8 cellular contexts compared by ENCODE assay signal in the genomic region with DNA sequence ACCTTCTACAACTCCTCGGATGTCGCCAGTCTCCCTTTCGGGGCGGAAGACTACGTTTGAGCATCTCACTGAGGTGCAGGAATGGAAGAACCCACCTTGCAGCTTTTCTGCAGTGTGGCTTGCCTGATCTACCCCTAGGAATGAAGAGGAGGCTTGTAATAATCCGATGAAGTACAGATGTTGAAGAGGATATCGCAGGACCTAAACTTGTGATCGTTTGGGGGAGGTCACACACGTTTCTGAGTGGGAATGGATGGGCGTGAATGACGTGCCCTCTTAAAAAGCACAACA. TPM values are rescaled to one million over a fixed set of nuclear protein-coding genes. Genes with fewer than 3 reads are reported as not detected.
DNase-seq lines count a peak whose midpoint lies in the region; ATAC-seq and TF ChIP-seq lines count a peak whose summit lies in the region.

No MANE protein-coding gene starts in this region.

- intact Hi-C loops in CD4-positive, alpha-beta T cell (cut with DNase I, micrococcal nuclease): loop anchor here in 1 of 2 experiments (5.0 to 10.0 kb wide), 5 partner anchors 45 to 793 kb away; a partner anchor contains a TSS

- no peak for TF ChIP-seq CTCF in CD4-positive, alpha-beta T cell (IDR thresholded peaks at IDR 0.05)
- TF ChIP-seq CTCF in HFFc6 (IDR thresholded peaks at IDR 0.05) (no peak), WTC11 (IDR thresholded peaks at IDR 0.05) (no peak), gastroesophageal sphincter (IDR thresholded peaks at IDR 0.05) (no peak), smooth muscle cell (IDR thresholded peaks at IDR 0.05; ENCODE audit: borderline replicate concordance, insufficient read depth, poor library complexity, severe bottlenecking) (no peak)

- H3K4me2 ChIP-seq in smooth muscle cell: peak overlapping the region; percentile 94

- peaks cover 52% of the 10 kb centered on the region for H4K20me1 ChIP-seq in smooth muscle cell (ENCODE audit: low read depth)

- H3K9ac ChIP-seq in smooth muscle cell (ENCODE audit: low read depth): peak overlapping the region; percentile 91

- peak overlapping the region; percentile 85 for H3K27ac Mint-ChIP-seq in CD4-positive, alpha-beta T cell
- H3K27ac Mint-ChIP-seq in HFFc6 (peak overlapping the region; percentile 68), WTC11 (peak overlapping the region; percentile 69)

- H3K9me3 Mint-ChIP-seq in CD4-positive, alpha-beta T cell: no peaks in the 10 kb centered on the region
- H3K9me3 Mint-ChIP-seq in HFFc6 (no peaks in the 10 kb centered on the region), WTC11 (no peaks in the 10 kb centered on the region)

- no peaks in the 10 kb centered on the region for H3K27me3 ChIP-seq in CD4-positive, alpha-beta T cell (ENCODE audit: control insufficient read depth, insufficient read depth, low read length)
- H3K27me3 ChIP-seq in gastroesophageal sphincter: no peaks in the 10 kb centered on the region
- H3K27me3 ChIP-seq in smooth muscle cell (ENCODE audit: low read depth): no peaks in the 10 kb centered on the region

- ATAC-seq in CD4-positive, alpha-beta T cell (ENCODE audit: poor library complexity): peak; percentile 30
- peak; percentile 3; the same call in 1 of the 2 replicates for ATAC-seq in WTC11
- no peak for ATAC-seq in gastroesophageal sphincter
- no peak for ATAC-seq in HG03442 (IDR thresholded peaks at IDR 0.05; ENCODE audit: unreplicated experiment)
- ATAC-seq in GM18867 (IDR thresholded peaks at IDR 0.05; ENCODE audit: unreplicated experiment): no peak

- H3K4me3 Mint-ChIP-seq in CD4-positive, alpha-beta T cell: peak overlapping the region; percentile 96
- H3K4me3 Mint-ChIP-seq in HFFc6 (peak overlapping the region; percentile 89), WTC11 (peak overlapping the region; percentile 87)

- peak overlapping the region; percentile 64 for H3K27ac ChIP-seq in CD4-positive, alpha-beta T cell (ENCODE audit: low read depth, low read length)
- H3K27ac ChIP-seq in gastroesophageal sphincter: peak overlapping the region; percentile 85 to 99 (median 95)
- H3K27ac ChIP-seq in smooth muscle cell (ENCODE audit: low read depth): peak overlapping the region; percentile 91

- TF ChIP-seq POLR2A in gastroesophageal sphincter (IDR thresholded peaks at IDR 0.05): no peak

- WGBS in gastroesophageal sphincter (ENCODE audit: low coverage in 1 of 2), 2 donors: 0 to 2% methylated on average over 9 to 10 of the region's 11 CpGs
- 1% methylated on average over 11 of the region's 11 CpGs for WGBS in smooth muscle cell (ENCODE audit: low lambda C conversion rate)

- CTCF ChIA-PET in CD4-positive, alpha-beta T cell (lab: Charles Lee): no interaction called here
- CTCF ChIA-PET in WTC11 (lab: Charles Lee): no interaction called here

- H2AFZ ChIP-seq in smooth muscle cell (ENCODE audit: low read depth): peak overlapping the region; percentile 97

- H3K79me2 ChIP-seq in smooth muscle cell (ENCODE audit: low read depth): peaks cover 54% of the 10 kb centered on the region

- peaks cover 85% of the 10 kb centered on the region for H3K4me1 Mint-ChIP-seq in CD4-positive, alpha-beta T cell (ENCODE audit: low read depth)
- H3K4me1 Mint-ChIP-seq in HFFc6 (ENCODE audit: low read depth): peaks cover 43% of the 10 kb centered on the region
- peaks cover 44% of the 10 kb centered on the region for H3K4me1 Mint-ChIP-seq in WTC11

- no peaks in the 10 kb centered on the region for H3F3A ChIP-seq in smooth muscle cell (ENCODE audit: low read depth)

- POLR2A ChIA-PET in CD4-positive, alpha-beta T cell (lab: Charles Lee): interaction anchor here (0.9 to 1.9 kb wide), 13 partner anchors 9 to 1773 kb away, joined by 3 to 22 read pairs (median 4); a partner anchor contains a TSS
- POLR2A ChIA-PET in WTC11 (lab: Charles Lee): no interaction called here

- H3K36me3 ChIP-seq in gastroesophageal sphincter: no peaks in the 10 kb centered on the region
- no peaks in the 10 kb centered on the region for H3K36me3 ChIP-seq in smooth muscle cell (ENCODE audit: low read depth)

- no peak for TF ChIP-seq EP300 in gastroesophageal sphincter (IDR thresholded peaks at IDR 0.05)

- H3K36me3 Mint-ChIP-seq in CD4-positive, alpha-beta T cell (ENCODE audit: low read depth): peaks cover 19% of the 10 kb centered on the region
- H3K36me3 Mint-ChIP-seq in HFFc6 (ENCODE audit: low read depth): no peaks in the 10 kb centered on the region
- H3K36me3 Mint-ChIP-seq in WTC11: no peaks in the 10 kb centered on the region

- no peaks in the 10 kb centered on the region for H3K27me3 Mint-ChIP-seq in CD4-positive, alpha-beta T cell
- H3K27me3 Mint-ChIP-seq in HFFc6 (ENCODE audit: insufficient read depth) (peaks cover 2% of the 10 kb centered on the region), WTC11 (ENCODE audit: low read depth) (0 out of 2 replicates have a peak, but pooled peaks cover 5% of the 10 kb centered on the region)

- H3K4me3 ChIP-seq in gastroesophageal sphincter: peak overlapping the region; percentile 81 to 94
- peak overlapping the region; percentile 90 for H3K4me3 ChIP-seq in smooth muscle cell

- peak in 4 of 10 experiments; percentile 12 to 21 (median 16) for DNase-seq in CD4-positive, alpha-beta T cell
- DNase-seq in HFFc6 (no peak), WTC11 (ENCODE audit: low spot score) (no peak), smooth muscle cell (lab: John Stamatoyannopoulos, UW; ENCODE audit: unreplicated experiment) (no peak), NCI-H345 treated with DMSO at 0.1 percent for 48 hours (lab: John Stamatoyannopoulos, UW; ENCODE audit: unreplicated experiment) (no peak)

- H3K4me1 ChIP-seq in gastroesophageal sphincter: peaks cover 4 to 62% (median 21%) of the 10 kb centered on the region in 3 donors
- H3K4me1 ChIP-seq in smooth muscle cell (ENCODE audit: low read depth): peaks cover 44% of the 10 kb centered on the region

- no peaks in the 10 kb centered on the region for H3K9me3 ChIP-seq in CD4-positive, alpha-beta T cell (ENCODE audit: control insufficient read depth, low read length)
- no peaks in the 10 kb centered on the region for H3K9me3 ChIP-seq in gastroesophageal sphincter
- no peaks in the 10 kb centered on the region for H3K9me3 ChIP-seq in smooth muscle cell (replicated peaks; ENCODE audit: low read depth)

TF ChIP-seq in WTC11, 78 proteins besides CTCF, POLR2A, EP300 and RAD21:
- TF ChIP-seq, protein P1, sequence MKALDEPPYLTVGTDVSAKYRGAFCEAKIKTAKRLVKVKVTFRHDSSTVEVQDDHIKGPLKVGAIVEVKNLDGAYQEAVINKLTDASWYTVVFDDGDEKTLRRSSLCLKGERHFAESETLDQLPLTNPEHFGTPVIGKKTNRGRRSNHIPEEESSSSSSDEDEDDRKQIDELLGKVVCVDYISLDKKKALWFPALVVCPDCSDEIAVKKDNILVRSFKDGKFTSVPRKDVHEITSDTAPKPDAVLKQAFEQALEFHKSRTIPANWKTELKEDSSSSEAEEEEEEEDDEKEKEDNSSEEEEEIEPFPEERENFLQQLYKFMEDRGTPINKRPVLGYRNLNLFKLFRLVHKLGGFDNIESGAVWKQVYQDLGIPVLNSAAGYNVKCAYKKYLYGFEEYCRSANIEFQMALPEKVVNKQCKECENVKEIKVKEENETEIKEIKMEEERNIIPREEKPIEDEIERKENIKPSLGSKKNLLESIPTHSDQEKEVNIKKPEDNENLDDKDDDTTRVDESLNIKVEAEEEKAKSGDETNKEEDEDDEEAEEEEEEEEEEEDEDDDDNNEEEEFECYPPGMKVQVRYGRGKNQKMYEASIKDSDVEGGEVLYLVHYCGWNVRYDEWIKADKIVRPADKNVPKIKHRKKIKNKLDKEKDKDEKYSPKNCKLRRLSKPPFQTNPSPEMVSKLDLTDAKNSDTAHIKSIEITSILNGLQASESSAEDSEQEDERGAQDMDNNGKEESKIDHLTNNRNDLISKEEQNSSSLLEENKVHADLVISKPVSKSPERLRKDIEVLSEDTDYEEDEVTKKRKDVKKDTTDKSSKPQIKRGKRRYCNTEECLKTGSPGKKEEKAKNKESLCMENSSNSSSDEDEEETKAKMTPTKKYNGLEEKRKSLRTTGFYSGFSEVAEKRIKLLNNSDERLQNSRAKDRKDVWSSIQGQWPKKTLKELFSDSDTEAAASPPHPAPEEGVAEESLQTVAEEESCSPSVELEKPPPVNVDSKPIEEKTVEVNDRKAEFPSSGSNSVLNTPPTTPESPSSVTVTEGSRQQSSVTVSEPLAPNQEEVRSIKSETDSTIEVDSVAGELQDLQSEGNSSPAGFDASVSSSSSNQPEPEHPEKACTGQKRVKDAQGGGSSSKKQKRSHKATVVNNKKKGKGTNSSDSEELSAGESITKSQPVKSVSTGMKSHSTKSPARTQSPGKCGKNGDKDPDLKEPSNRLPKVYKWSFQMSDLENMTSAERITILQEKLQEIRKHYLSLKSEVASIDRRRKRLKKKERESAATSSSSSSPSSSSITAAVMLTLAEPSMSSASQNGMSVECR (CRISPR knock-in tag; IDR thresholded peaks at IDR 0.05; ENCODE audit: borderline replicate concordance): no peak
- TF ChIP-seq ZNF121 (CRISPR knock-in tag; IDR thresholded peaks at IDR 0.05) (no peak), ZNF416 (CRISPR knock-in tag; IDR thresholded peaks at IDR 0.05) (no peak), HMGA2 (CRISPR knock-in tag; IDR thresholded peaks at IDR 0.05) (no peak)

RNA-seq across cellular contexts. Expression of a gene that starts 0.5 kb away (rescaled TPM):
- 10 to 100 TPM; 45.6 to 49.7 TPM for total RNA-seq in CD4-positive, alpha-beta T cell
- total RNA-seq in HFFc6 (2021; fragmentation: NEBNext Ultra II Directional; extraction: Animal tissue kit (Norgen Biotek cat#: 25700)): 10 to 100 TPM; 38.0 to 45.1 (median 40.7) TPM
- total RNA-seq in WTC11 (2021) (14.9 to 19.9 TPM (median 16.0 TPM) in 3 replicates), gastroesophageal sphincter (10 to 100 TPM; 42.5 to 62.4 (median 52.3) TPM), smooth muscle cell (41.3 and 48.8 TPM in 2 replicates)
- 18.2 and 23.6 TPM in 2 replicates for polyA plus RNA-seq in smooth muscle cell

Comparison
In these comparisons a context has a peak if more than half of its experiments do, and no peak if none do; other contexts are left out.
1. ATAC-seq: peak in CD4-positive, alpha-beta T cell (single experiment) and WTC11 (single experiment); none in gastroesophageal sphincter (single experiment), HG03442 (single experiment) and GM18867 (single experiment).
2. Peak in every context shown above with its lines, with median percentiles within 50 percentile points of each other: H3K27ac ChIP-seq, H3K27ac Mint-ChIP-seq and H3K4me3 Mint-ChIP-seq.